In genomic region chr11:10594407-10594806, GRCh38 we compare ENCODE assay signal across 1 cellular context.
TF ChIP-seq lines count a peak whose summit lies in the region.

No MANE protein-coding gene starts in this region.

TF ChIP-seq in IMR-90, 13 proteins besides CTCF, POLR2A, EP300 and RAD21:
- TF ChIP-seq SMC3 (IDR thresholded peaks at IDR 0.05; ENCODE audit: low read depth, low read length) (no peak), RFX5 (IDR thresholded peaks at IDR 0.05; ENCODE audit: low read depth, low read length) (no peak), CEBPB (IDR thresholded peaks at IDR 0.05; ENCODE audit: low read depth, low read length) (no peak)
- TF ChIP-seq, protein P1, sequence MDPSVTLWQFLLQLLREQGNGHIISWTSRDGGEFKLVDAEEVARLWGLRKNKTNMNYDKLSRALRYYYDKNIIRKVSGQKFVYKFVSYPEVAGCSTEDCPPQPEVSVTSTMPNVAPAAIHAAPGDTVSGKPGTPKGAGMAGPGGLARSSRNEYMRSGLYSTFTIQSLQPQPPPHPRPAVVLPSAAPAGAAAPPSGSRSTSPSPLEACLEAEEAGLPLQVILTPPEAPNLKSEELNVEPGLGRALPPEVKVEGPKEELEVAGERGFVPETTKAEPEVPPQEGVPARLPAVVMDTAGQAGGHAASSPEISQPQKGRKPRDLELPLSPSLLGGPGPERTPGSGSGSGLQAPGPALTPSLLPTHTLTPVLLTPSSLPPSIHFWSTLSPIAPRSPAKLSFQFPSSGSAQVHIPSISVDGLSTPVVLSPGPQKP (IDR thresholded peaks at IDR 0.05; ENCODE audit: borderline replicate concordance, low read depth, low read length) = no peak
TF ChIP-seq in IMR-90: peak in this region for 0.
